In the genomic region with DNA sequence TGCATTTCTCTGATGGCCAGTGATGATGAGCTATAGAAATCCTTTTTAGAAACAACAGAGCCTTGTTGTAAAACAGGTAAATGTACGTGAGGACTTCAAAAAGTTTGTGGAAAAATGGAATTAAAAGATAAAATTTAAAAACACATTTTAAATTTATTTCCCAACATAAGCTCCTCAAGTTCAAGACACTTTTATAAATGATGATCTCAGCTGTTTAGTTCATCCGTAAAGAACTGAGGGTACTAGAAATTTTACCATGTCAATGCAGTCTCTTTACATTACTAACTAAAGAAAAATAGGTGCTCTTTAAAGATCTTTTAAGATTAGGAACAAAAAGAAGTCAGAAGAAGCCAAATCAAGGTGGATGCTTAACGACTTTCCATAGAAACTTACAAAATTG, we compare ENCODE assay signal across 29 cellular contexts.
"Had no signal": no experiment of that assay in that cellular context is flagged by ENCODE, and none has a peak within 500 bp of the region (broad histone marks: within the 10 kb centered on the region; RNA-seq: fewer than 3 reads in every experiment).

No MANE protein-coding gene starts in this region.

- ATAC-seq: natural killer cell; psoas muscle; right cardiac atrium; sciatic nerve; stimulated activated memory B cell treated with anti-CD40 and anti-IgM and Interleukin-4, amounts not matched to agents 10 μg/mL and 1 μg/mL and 100 μg/mL, for 72 hours; stimulated activated naive CD8-positive, alpha-beta T cell treated with anti-CD3 and anti-CD28 coated beads, Interleukin-15, amount 100 ng/mL, for 72 hours; stimulated activated naive CD8-positive, alpha-beta T cell treated with anti-CD3 and anti-CD28 coated beads, Interleukin-15, Interleukin-2, amounts not matched to agents 100 U/mL and 50 U/mL, for 24 hours; upper lobe of right lung had no signal

- H3K27ac ChIP-seq: neural progenitor cell, ovary, parathyroid adenoma, psoas muscle, skin epidermis, spleen, suprapubic skin, testis, tibial artery, transverse colon, upper lobe of right lung, vagina had no signal

- H3K4me2 ChIP-seq: neural progenitor cell, smooth muscle cell had no signal

- H3K27me3 ChIP-seq: neural progenitor cell, ovary, spleen, suprapubic skin, testis, tibial artery, transverse colon, upper lobe of right lung, vagina had no signal

- H3K4me1 ChIP-seq: neural progenitor cell, parathyroid adenoma, psoas muscle, suprapubic skin, testis, tibial artery, transverse colon, upper lobe of right lung, vagina had no signal

- DNase-seq: natural killer cell; occipital lobe; ovary; posterior cingulate gyrus; psoas muscle; right cardiac atrium; spleen; stimulated activated CD4-positive, alpha-beta T cell treated with anti-CD3 and anti-CD28 coated beads, Interleukin-12 subunit alpha, Interleukin-12 subunit beta, amount 100 ng/mL, for 4 hours; stimulated activated CD4-positive, alpha-beta T cell treated with anti-CD3 and anti-CD28 coated beads, Interleukin-1b, Interleukin-23, amount 100 ng/mL, for 48 hours; stimulated activated CD4-positive, alpha-beta T cell treated with anti-CD3 and anti-CD28 coated beads, Interleukin-4, amount 100 ng/mL, for 1 hour; stimulated activated CD4-positive, alpha-beta T cell treated with anti-CD3 and anti-CD28 coated beads, Interleukin-4, amount 100 ng/mL, for 4 hours; stimulated activated CD8-positive, alpha-beta memory T cell treated with anti-CD3 and anti-CD28 coated beads, Interleukin-4, amount 100 ng/mL, for 48 hours; stimulated activated naive CD4-positive, alpha-beta T cell; stimulated activated naive CD8-positive, alpha-beta T cell treated with anti-CD3 and anti-CD28 coated beads, Interleukin-15, amount 100 ng/mL, for 72 hours; stimulated activated naive CD8-positive, alpha-beta T cell treated with anti-CD3 and anti-CD28 coated beads, Interleukin-15, Interleukin-2, amounts not matched to agents 100 U/mL and 50 U/mL, for 24 hours; substantia nigra; testis; tibial artery; transverse colon; upper lobe of right lung had no signal

- H3K79me2 ChIP-seq: parathyroid adenoma had no signal

- H3K9me3 ChIP-seq: ovary, psoas muscle, suprapubic skin, testis, tibial artery, transverse colon, upper lobe of right lung, vagina had no signal

- H2AFZ ChIP-seq: neural progenitor cell, parathyroid adenoma had no signal

- H3K36me3 ChIP-seq: neural progenitor cell, ovary, transverse colon, upper lobe of right lung, vagina had no signal

- H3K9ac ChIP-seq: neural progenitor cell, parathyroid adenoma had no signal

- FAIRE-seq: urothelium cell line had no signal

- H3K4me3 ChIP-seq: neural progenitor cell, ovary, psoas muscle, skin epidermis, smooth muscle cell, spleen, suprapubic skin, testis, tibial artery, transverse colon, upper lobe of right lung, vagina had no signal
